ENCODE assay signal across 8 cellular contexts in genomic region chr19:13195678-13196077, GRCh38. TPM values are rescaled to one million over a fixed set of nuclear protein-coding genes. Genes with fewer than 3 reads are reported as not detected.
DNase-seq lines count a peak whose midpoint lies in the region; ATAC-seq lines count a peak whose summit lies in the region.

No MANE protein-coding gene starts in this region.

- ATAC-seq in T-helper 17 cell (peak; percentile 77), HG03442 (IDR thresholded peaks at IDR 0.05; ENCODE audit: unreplicated experiment) (no peak)
- peak; percentile 69 for ATAC-seq in effector memory CD8-positive, alpha-beta T cell (replicated peaks)

- H3K9me3 Mint-ChIP-seq in effector memory CD8-positive, alpha-beta T cell: no peaks in the 10 kb centered on the region

- peak overlapping the region; percentile 49 for H3K4me3 Mint-ChIP-seq in T-helper 17 cell
- H3K4me3 Mint-ChIP-seq in effector memory CD8-positive, alpha-beta T cell: peak overlapping the region; percentile 8 to 48

- H3K27me3 ChIP-seq in H7 (ENCODE audit: control insufficient read depth, insufficient read depth, low read length): no peaks in the 10 kb centered on the region

- no peaks in the 10 kb centered on the region for H3K27me3 Mint-ChIP-seq in T-helper 17 cell
- no peaks in the 10 kb centered on the region for H3K27me3 Mint-ChIP-seq in effector memory CD8-positive, alpha-beta T cell

- H3K36me3 Mint-ChIP-seq in T-helper 17 cell (ENCODE audit: low read depth): no peaks in the 10 kb centered on the region
- H3K36me3 Mint-ChIP-seq in effector memory CD8-positive, alpha-beta T cell (ENCODE audit: insufficient read depth): no peaks in the 10 kb centered on the region

- no peak overlapping the region for H3K4me3 ChIP-seq in H7 (ENCODE audit: insufficient read depth, low read depth, low read length)

- peak overlapping the region; percentile 87 for H3K27ac Mint-ChIP-seq in T-helper 17 cell
- no peak overlapping the region for H3K27ac Mint-ChIP-seq in effector memory CD8-positive, alpha-beta T cell

- H3K4me1 Mint-ChIP-seq in T-helper 17 cell: peaks cover 14% of the 10 kb centered on the region
- peaks cover 6 to 16% of the 10 kb centered on the region in 2 donors for H3K4me1 Mint-ChIP-seq in effector memory CD8-positive, alpha-beta T cell (ENCODE audit: low read depth in 2 of 2)

- DNase-seq in H7 (peak; percentile 90), T-helper 17 cell (peak; percentile 32 to 50 (median 39)), SIG-M5 treated with dmso at 0.1 percent for 504 hours (lab: John Stamatoyannopoulos, UW; ENCODE audit: unreplicated experiment) (no peak), AG08396 (ENCODE audit: low spot score) (no peak), A172 (ENCODE audit: low spot score) (no peak)
- DNase-seq in effector memory CD8-positive, alpha-beta T cell: peak; percentile 45 to 54 (median 53)
- peak; percentile 45 to 50 for DNase-seq in stimulated activated CD4-positive, alpha-beta T cell treated with anti-CD3 and anti-CD28 coated beads, Interleukin-2, amount 100 ng/mL, for 48 hours

- no peaks in the 10 kb centered on the region for H3K36me3 ChIP-seq in H7 (replicated peaks; ENCODE audit: control insufficient read depth, insufficient read depth, low read length)

- H3K9me3 ChIP-seq in T-helper 17 cell (ENCODE audit: control insufficient read depth, low read length, poor library complexity, severe bottlenecking): no peaks in the 10 kb centered on the region

RNA-seq across cellular contexts. Expression of gene IER2, which starts 45.5 kb away (rescaled TPM):
- total RNA-seq in H7 (2014; rRNA removed; shearing (Covaris generic)): 34.5 and 56.4 TPM in 2 replicates
- total RNA-seq in T-helper 17 cell: 100 to 1,000 TPM; 376 to 523 TPM
- 37.3 and 61.1 TPM in 2 replicates for total RNA-seq in A172 (2014; rRNA removed; shearing (Covaris generic))

RNA-seq across cellular contexts. Expression of gene STX10, which starts 45.5 kb away (rescaled TPM):
- 60.1 and 60.7 TPM in 2 replicates for total RNA-seq in H7 (2014; rRNA removed; shearing (Covaris generic))
- 10 to 100 TPM; 33.5 TPM for total RNA-seq in T-helper 17 cell
- total RNA-seq in A172 (2014; rRNA removed; shearing (Covaris generic)): 129 and 147 TPM in 2 replicates

Comparison
In these comparisons a context has a peak if more than half of its experiments do, and no peak if none do; other contexts are left out.
1. DNase-seq: peak in H7 (single experiment), T-helper 17 cell (3 of 3), effector memory CD8-positive, alpha-beta T cell (3 of 3) and stimulated activated CD4-positive, alpha-beta T cell treated with anti-CD3 and anti-CD28 coated beads, Interleukin-2, amount 100 ng/mL, for 48 hours (2 of 2); none in SIG-M5 treated with dmso at 0.1 percent for 504 hours (single experiment), AG08396 (single experiment) and A172 (single experiment).